In genomic region chr10:31936933-31937332, GRCh38 we compare ENCODE assay signal across 19 cellular contexts. TPM values are rescaled to one million over a fixed set of nuclear protein-coding genes. Genes with fewer than 3 reads are reported as not detected.
DNase-seq lines count a peak whose midpoint lies in the region; ATAC-seq, FAIRE-seq and TF ChIP-seq lines count a peak whose summit lies in the region.
"Had no signal": no experiment of that assay in that cellular context is flagged by ENCODE, and none has a peak within 500 bp of the region (broad histone marks: within the 10 kb centered on the region; RNA-seq: fewer than 3 reads in every experiment).

No MANE protein-coding gene starts in this region.

- intact Hi-C loops in Calu3 (cut with micrococcal nuclease; ENCODE audit: unreplicated experiment) (no loop called here), mucosa of descending colon (cut with DNase I, micrococcal nuclease) (no loop called here)

- H3K36me3 Mint-ChIP-seq in Calu3 (ENCODE audit: insufficient read depth, unreplicated experiment) (peaks cover 14% of the 10 kb centered on the region), immature natural killer cell (no peaks in the 10 kb centered on the region)
- H3K36me3 Mint-ChIP-seq: activated CD4-positive, alpha-beta memory T cell treated with anti-CD3 and anti-CD28 coated beads for 36 hours; natural killer cell treated with Interleukin-12 subunit alpha and Interleukin-12 subunit beta and Interleukin-15 and Interleukin-18, amount 100 ng/mL, for 72 hours had no signal

- no TSS peak for BruUV-seq in Calu3 (replicated peaks; lab: Mats Ljungman, UMichigan)

- peaks cover 3% of the 10 kb centered on the region for H3K4me1 ChIP-seq in mucosa of descending colon (ENCODE audit: low read depth)

- peak overlapping the region; percentile 58 for H3K4me3 Mint-ChIP-seq in Calu3 (ENCODE audit: low read depth, unreplicated experiment)
- H3K4me3 Mint-ChIP-seq in immature natural killer cell: no peak overlapping the region
- H3K4me3 Mint-ChIP-seq: activated CD4-positive, alpha-beta memory T cell treated with anti-CD3 and anti-CD28 coated beads for 36 hours; activated naive CD8-positive, alpha-beta T cell treated with anti-CD3 and anti-CD28 coated beads, Interleukin-2, amount 50 U/mL, for 24 hours; activated T-cell treated with anti-CD3 and anti-CD28 coated beads, Interleukin-2, amount 50 U/mL, for 72 hours; natural killer cell treated with Interleukin-12 subunit alpha and Interleukin-12 subunit beta and Interleukin-15 and Interleukin-18, amount 100 ng/mL, for 72 hours had no signal

- H3K4me1 Mint-ChIP-seq in Calu3 (ENCODE audit: low read depth, unreplicated experiment) (peaks cover 35% of the 10 kb centered on the region), immature natural killer cell (no peaks in the 10 kb centered on the region)

- no peaks in the 10 kb centered on the region for H3K27me3 ChIP-seq in H7 (ENCODE audit: control insufficient read depth, insufficient read depth, low read length)
- H3K27me3 ChIP-seq: upper lobe of left lung had no signal

- ATAC-seq in mucosa of descending colon (peak; percentile 97), GM21381 (IDR thresholded peaks at IDR 0.05; ENCODE audit: unreplicated experiment) (no peak)
- ATAC-seq: activated naive CD8-positive, alpha-beta T cell treated with anti-CD3 and anti-CD28 coated beads, Interleukin-2, amount 50 U/mL, for 24 hours; activated T-cell treated with anti-CD3 and anti-CD28 coated beads, Interleukin-2, amount 50 U/mL, for 72 hours; natural killer cell treated with Interleukin-12 subunit alpha and Interleukin-12 subunit beta and Interleukin-15 and Interleukin-18, amount 100 ng/mL, for 72 hours had no signal

- peak; percentile 61 for FAIRE-seq in colon (lab: Jason Lieb, UNC)

- H3K27me3 Mint-ChIP-seq in Calu3 (ENCODE audit: unreplicated experiment) (no peaks in the 10 kb centered on the region), immature natural killer cell (ENCODE audit: low read depth in 3 of 3) (peaks cover 0 to 8% (median 2%) of the 10 kb centered on the region in 3 donors)
- H3K27me3 Mint-ChIP-seq: activated CD4-positive, alpha-beta memory T cell treated with anti-CD3 and anti-CD28 coated beads for 36 hours; activated naive CD8-positive, alpha-beta T cell treated with anti-CD3 and anti-CD28 coated beads, Interleukin-2, amount 50 U/mL, for 24 hours had no signal

- DNase-seq in Calu3: no peak
- peak; percentile 58 for DNase-seq in LoVo (ENCODE audit: low spot score)
- peak in 1 of 3 donors; percentile 11 for DNase-seq in mucosa of descending colon
- no peak for DNase-seq in A172 (ENCODE audit: low spot score)
- no peak for DNase-seq in immature natural killer cell
- no peak for DNase-seq in H7
- DNase-seq: activated CD4-positive, alpha-beta memory T cell treated with anti-CD3 and anti-CD28 coated beads for 36 hours; activated naive CD8-positive, alpha-beta T cell treated with anti-CD3 and anti-CD28 coated beads, Interleukin-2, amount 50 U/mL, for 24 hours; activated T-cell treated with anti-CD3 and anti-CD28 coated beads, Interleukin-2, amount 50 U/mL, for 72 hours; hippocampal formation; NCI-H1092; NCI-H2171; NK-92 treated with Interleukin-12 subunit alpha and Interleukin-12 subunit beta, amount 100 ng/mL, for 24 hours; SK-N-SH; stimulated activated CD4-positive, alpha-beta T cell treated with anti-CD3 and anti-CD28 coated beads, Interleukin-4, amount 100 ng/mL, for 24 hours had no signal

- CTCF ChIA-PET in Calu3 (lab: Charles Lee): interaction anchor here (0.6 to 0.7 kb wide), 3 partner anchors 11 to 71 kb away, joined by 3 read pairs; no protein-coding TSS in a partner anchor

- no peaks in the 10 kb centered on the region for H3K36me3 ChIP-seq in mucosa of descending colon (ENCODE audit: low read depth)
- no peaks in the 10 kb centered on the region for H3K36me3 ChIP-seq in H7 (replicated peaks; ENCODE audit: control insufficient read depth, insufficient read depth, low read length)
- H3K36me3 ChIP-seq: upper lobe of left lung had no signal

- peak overlapping the region; percentile 92 for H3K27ac Mint-ChIP-seq in Calu3 (ENCODE audit: unreplicated experiment)
- no peak overlapping the region for H3K27ac Mint-ChIP-seq in immature natural killer cell
- H3K27ac Mint-ChIP-seq: activated CD4-positive, alpha-beta memory T cell treated with anti-CD3 and anti-CD28 coated beads for 36 hours; activated naive CD8-positive, alpha-beta T cell treated with anti-CD3 and anti-CD28 coated beads, Interleukin-2, amount 50 U/mL, for 24 hours; activated T-cell treated with anti-CD3 and anti-CD28 coated beads, Interleukin-2, amount 50 U/mL, for 72 hours; natural killer cell treated with Interleukin-12 subunit alpha and Interleukin-12 subunit beta and Interleukin-15 and Interleukin-18, amount 100 ng/mL, for 72 hours had no signal

- no peaks in the 10 kb centered on the region for H3K9me3 Mint-ChIP-seq in Calu3 (ENCODE audit: low read depth, unreplicated experiment)
- no peaks in the 10 kb centered on the region for H3K9me3 Mint-ChIP-seq in immature natural killer cell
- H3K9me3 Mint-ChIP-seq: activated CD4-positive, alpha-beta memory T cell treated with anti-CD3 and anti-CD28 coated beads for 36 hours; activated naive CD8-positive, alpha-beta T cell treated with anti-CD3 and anti-CD28 coated beads, Interleukin-2, amount 50 U/mL, for 24 hours; activated T-cell treated with anti-CD3 and anti-CD28 coated beads, Interleukin-2, amount 50 U/mL, for 72 hours; natural killer cell treated with Interleukin-12 subunit alpha and Interleukin-12 subunit beta and Interleukin-15 and Interleukin-18, amount 100 ng/mL, for 72 hours had no signal

- H3K9me3 ChIP-seq in mucosa of descending colon: no peaks in the 10 kb centered on the region
- H3K9me3 ChIP-seq: SK-N-SH, upper lobe of left lung had no signal

- TF ChIP-seq CTCF in Calu3 (IDR thresholded peaks at IDR 0.05; ENCODE audit: unreplicated experiment): no peak
- TF ChIP-seq CTCF in mucosa of descending colon (IDR thresholded peaks at IDR 0.05): no peak

- H3K4me3 ChIP-seq in mucosa of descending colon: no peak overlapping the region
- no peak overlapping the region for H3K4me3 ChIP-seq in H7 (ENCODE audit: insufficient read depth, low read depth, low read length)
- H3K4me3 ChIP-seq: upper lobe of left lung had no signal

RNA-seq across cellular contexts. Expression of gene ARHGAP12, which starts 8.3 kb away (rescaled TPM):
- 56.0 and 60.7 TPM in 2 replicates for total RNA-seq in Calu3 (2022)
- 10 to 100 TPM; 37.2 to 44.4 (median 44.3) TPM for total RNA-seq in mucosa of descending colon
- total RNA-seq in A172 (2014; rRNA removed; shearing (Covaris generic)): 40.0 and 49.6 TPM in 2 replicates
- 10 to 100 TPM in 1 of 3 donors, 1 to 10 TPM in 2; 6.2 to 11.8 (median 8.1) TPM for polyA plus RNA-seq in immature natural killer cell
- total RNA-seq in H7 (2014; rRNA removed; shearing (Covaris generic)): 28.5 and 39.1 TPM in 2 replicates
